Comparison of ENCODE assay signal across 14 cellular contexts in the genomic region with DNA sequence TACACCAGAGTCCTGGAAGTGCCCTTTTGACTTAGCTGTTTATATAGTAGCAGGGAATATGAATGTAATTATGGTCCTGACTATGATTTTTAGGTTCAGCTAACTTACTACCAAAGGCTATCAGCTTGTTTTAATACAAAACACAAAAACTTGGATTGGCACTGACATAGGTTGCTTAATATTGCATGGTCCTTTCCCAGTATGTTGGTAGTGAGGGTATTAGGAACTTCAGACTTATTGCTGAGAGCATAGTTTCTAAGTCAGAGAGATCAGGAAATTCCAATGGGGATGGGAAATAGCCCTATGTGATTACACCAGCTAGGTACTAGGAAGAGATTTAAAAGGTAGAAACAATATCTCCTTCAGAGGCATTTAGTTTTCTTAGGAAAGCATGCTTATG. TPM values are rescaled to one million over a fixed set of nuclear protein-coding genes. Genes with fewer than 3 reads are reported as not detected.
DNase-seq lines count a peak whose midpoint lies in the region; TF ChIP-seq lines count a peak whose summit lies in the region.
"Had no signal": no experiment of that assay in that cellular context is flagged by ENCODE, and none has a peak within 500 bp of the region (broad histone marks: within the 10 kb centered on the region; RNA-seq: fewer than 3 reads in every experiment).

No MANE protein-coding gene starts in this region.

- no peaks in the 10 kb centered on the region for H3K27me3 Mint-ChIP-seq in Caco-2 (ENCODE audit: insufficient read depth, unreplicated experiment)
- H3K27me3 Mint-ChIP-seq: CD8-positive, alpha-beta memory T cell had no signal

- peaks cover 23% of the 10 kb centered on the region for H3K4me1 Mint-ChIP-seq in Caco-2 (ENCODE audit: low read depth, unreplicated experiment)

- H3K27ac ChIP-seq in colonic mucosa, result peak overlapping the region; percentile 0
- no peak overlapping the region for H3K27ac ChIP-seq in trophoblast cell (ENCODE audit: low read depth, low read length)

- no peak overlapping the region for H2BK120ac ChIP-seq in trophoblast cell (ENCODE audit: insufficient read depth, low read length, poor library complexity)

- peaks cover 30% of the 10 kb centered on the region for H3K36me3 Mint-ChIP-seq in Caco-2 (ENCODE audit: insufficient read depth, unreplicated experiment)

- POLR2A ChIA-PET in Caco-2 (lab: Charles Lee), result no interaction called here

- H4K8ac ChIP-seq in trophoblast cell (ENCODE audit: low read depth, low read length), result no peak overlapping the region

- H2BK5ac ChIP-seq in trophoblast cell (ENCODE audit: low read depth, low read length, poor library complexity), result no peak overlapping the region

- H3K9me3 Mint-ChIP-seq in Caco-2 (ENCODE audit: unreplicated experiment), result no peaks in the 10 kb centered on the region
- H3K9me3 Mint-ChIP-seq: CD8-positive, alpha-beta memory T cell had no signal

- H3K4me2 ChIP-seq in trophoblast cell (ENCODE audit: low read length), result no peak overlapping the region

- peak overlapping the region; percentile 74 for H3K27ac Mint-ChIP-seq in Caco-2 (ENCODE audit: unreplicated experiment)

- H3K4me1 ChIP-seq in Caco-2, result peaks cover 82% of the 10 kb centered on the region
- H3K4me1 ChIP-seq in colonic mucosa, result peaks cover 53% of the 10 kb centered on the region
- peaks cover 5 to 22% of the 10 kb centered on the region in 2 experiments for H3K4me1 ChIP-seq in trophoblast cell (ENCODE audit: control insufficient read depth in 1 of 2, insufficient read depth in 2 of 2, low read length in 2 of 2)

- BruUV-seq in Caco-2 (replicated peaks; lab: Mats Ljungman, UMichigan), result no TSS peak

- H2AK5ac ChIP-seq in trophoblast cell (ENCODE audit: low read length), result no peak overlapping the region

- H3K4ac ChIP-seq in trophoblast cell (ENCODE audit: low read depth, low read length), result peak overlapping the region; percentile 38

- no peaks in the 10 kb centered on the region for H3K79me1 ChIP-seq in trophoblast cell (ENCODE audit: low read length)

- H3K9me3 ChIP-seq in Caco-2, result no peaks in the 10 kb centered on the region
- no peaks in the 10 kb centered on the region for H3K9me3 ChIP-seq in colonic mucosa
- no peaks in the 10 kb centered on the region for H3K9me3 ChIP-seq in trophoblast cell (ENCODE audit: insufficient read depth, low read depth, low read length)

- no peaks in the 10 kb centered on the region for H3K27me3 ChIP-seq in Caco-2 (replicated peaks; ENCODE audit: control insufficient read depth, insufficient read depth, low read length)
- H3K27me3 ChIP-seq in colonic mucosa, result no peaks in the 10 kb centered on the region
- H3K27me3 ChIP-seq in trophoblast cell (ENCODE audit: insufficient read depth, low read length), result no peaks in the 10 kb centered on the region

- H3K9ac ChIP-seq in colonic mucosa (ENCODE audit: low read depth in 2 of 2, low read length in 2 of 2) (no peak overlapping the region), trophoblast cell (ENCODE audit: low read length) (no peak overlapping the region)

- H2BK12ac ChIP-seq in trophoblast cell (ENCODE audit: low read length), result no peak overlapping the region

- no peak overlapping the region for H4K12ac ChIP-seq in trophoblast cell (ENCODE audit: low read depth, low read length)

- H3K23ac ChIP-seq in trophoblast cell (ENCODE audit: low read length), result no peak overlapping the region

- no peak overlapping the region for H3K14ac ChIP-seq in trophoblast cell (ENCODE audit: low read length)

- no peak overlapping the region for H3K4me3 ChIP-seq in Caco-2 (ENCODE audit: low read depth, low read length)
- H3K4me3 ChIP-seq in NB4 (ENCODE audit: low read depth, low read length), result peak overlapping the region; percentile 19
- H3K4me3 ChIP-seq in colonic mucosa, result no peak overlapping the region
- H3K4me3 ChIP-seq in trophoblast cell (ENCODE audit: low read depth, low read length), result no peak overlapping the region

- no peak overlapping the region for H4K91ac ChIP-seq in trophoblast cell (ENCODE audit: low read depth, low read length)

- no peak overlapping the region for H3K18ac ChIP-seq in trophoblast cell (ENCODE audit: low read length)

- CTCF ChIA-PET in Caco-2 (lab: Charles Lee), result interaction anchor here (0.6 to 1.9 kb wide), 2 partner anchors 10 to 26 kb away, joined by 5 to 7 read pairs; no protein-coding TSS in a partner anchor

- no peak overlapping the region for H2AFZ ChIP-seq in trophoblast cell (ENCODE audit: insufficient read depth, low read length, poor library complexity)

- no peak for TF ChIP-seq POLR2A in NB4 (IDR thresholded peaks at IDR 0.05; ENCODE audit: extremely low read depth, insufficient read length)

- no peak for DNase-seq in Caco-2
- no peak for DNase-seq in NB4 (ENCODE audit: low read depth)
- no peak for DNase-seq in colonic mucosa
- peak in 1 of 2 donors; percentile 40 for DNase-seq in trophoblast cell
- DNase-seq in iPS-NIHi7 (ENCODE audit: extremely low spot score), result no peak
- DNase-seq in EL, result no peak
- no peak for DNase-seq in OCI-M1 (lab: John Stamatoyannopoulos, UW)
- DNase-seq: activated naive CD4-positive, alpha-beta T cell treated with anti-CD3 and anti-CD28 coated beads, Interleukin-2, amount 50 U/mL, for 16 hours; CD8-positive, alpha-beta memory T cell; GDM1; KG1; kidney glomerular epithelial cell; NCI-H187 treated with DMSO at 0.1 percent for 48 hours; NCI-H526 treated with DMSO at 0.1 percent for 48 hours had no signal

- TF ChIP-seq CTCF in Caco-2 (IDR thresholded peaks at IDR 0.05; ENCODE audit: insufficient read depth in 1 of 2, low read depth in 1 of 2, low read length in 1 of 2, severe bottlenecking in 1 of 2, unreplicated experiment in 1 of 2) (no peak), NB4 (IDR thresholded peaks at IDR 0.05; ENCODE audit: low read depth, low read length) (no peak), colonic mucosa (IDR thresholded peaks at IDR 0.05) (no peak)

- no peak overlapping the region for H3K4me3 Mint-ChIP-seq in Caco-2 (ENCODE audit: unreplicated experiment)

- H3K79me2 ChIP-seq in trophoblast cell (ENCODE audit: control insufficient read depth, insufficient read depth, low read length, poor library complexity), result peaks cover 32% of the 10 kb centered on the region

- intact Hi-C loops in Caco-2 (cut with micrococcal nuclease; ENCODE audit: unreplicated experiment), result no loop called here
- intact Hi-C loops in colonic mucosa (cut with DNase I), result no loop called here

- no peaks in the 10 kb centered on the region; the same call in 1 of the 2 replicates for H3K36me3 ChIP-seq in Caco-2 (ENCODE audit: control insufficient read depth, insufficient read depth, low read length)
- H3K36me3 ChIP-seq in colonic mucosa, result no peaks in the 10 kb centered on the region
- H3K36me3 ChIP-seq in trophoblast cell (ENCODE audit: control insufficient read depth in 1 of 2, insufficient read depth in 2 of 2, low read length in 2 of 2), result peaks cover 0 to 8% of the 10 kb centered on the region in 2 experiments

RNA-seq across cellular contexts. Expression of gene ARID1A, which starts 7.7 kb away (rescaled TPM):
- total RNA-seq in Caco-2 (2022) (66.5 and 73.3 TPM in 2 replicates), colonic mucosa (10 to 100 TPM; 49.6 to 76.2 TPM)
- polyA plus RNA-seq in trophoblast cell (2013), result 84.0 and 87.9 TPM in 2 replicates
